In the genomic region with DNA sequence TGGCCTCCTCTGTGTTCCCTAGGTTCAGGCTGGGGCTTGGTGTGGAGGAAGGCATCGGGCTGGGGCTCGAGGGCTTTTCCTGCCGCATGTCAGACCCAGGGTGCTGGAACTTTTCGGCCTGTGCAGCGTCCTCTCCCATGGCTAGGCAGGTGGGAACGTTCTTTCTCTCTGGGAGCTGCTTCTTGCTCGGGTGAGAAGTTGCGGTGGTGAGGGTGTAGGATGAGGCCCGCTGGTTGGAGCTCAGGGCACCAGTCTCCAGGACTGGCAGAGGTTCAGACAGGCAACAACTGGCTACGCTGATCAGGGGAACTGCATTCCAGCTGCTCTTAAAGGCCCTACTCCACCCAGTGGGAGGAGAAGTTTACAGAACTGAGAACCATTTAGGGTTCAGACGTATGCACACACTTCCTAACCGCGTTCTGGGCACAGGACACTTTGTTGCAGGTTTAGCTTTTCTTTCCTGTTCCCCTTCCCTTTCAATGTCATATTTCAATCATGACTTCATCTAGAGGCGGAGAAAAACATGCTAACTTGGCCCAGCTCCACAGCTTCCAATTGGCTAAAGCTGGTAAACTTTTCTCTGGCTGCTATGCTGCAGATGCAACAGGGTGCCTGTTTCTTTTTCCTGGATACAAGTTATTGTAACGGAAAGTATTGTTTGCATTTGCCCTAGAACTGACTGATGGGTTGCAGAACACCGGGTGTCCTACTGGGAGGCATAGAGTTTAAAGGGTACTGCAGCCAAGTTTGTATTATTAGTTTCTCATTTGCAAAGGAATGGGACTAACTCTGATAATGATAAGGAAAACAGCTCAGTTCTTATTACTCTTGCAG, we compare ENCODE assay signal across 10 cellular contexts. TPM values are rescaled to one million over a fixed set of nuclear protein-coding genes. Genes with fewer than 3 reads are reported as not detected.
DNase-seq lines count a peak whose midpoint lies in the region; ATAC-seq and TF ChIP-seq lines count a peak whose summit lies in the region.
"Had no signal": no experiment of that assay in that cellular context is flagged by ENCODE, and none has a peak within 500 bp of the region (broad histone marks: within the 10 kb centered on the region; RNA-seq: fewer than 3 reads in every experiment).

A gene with protein sequence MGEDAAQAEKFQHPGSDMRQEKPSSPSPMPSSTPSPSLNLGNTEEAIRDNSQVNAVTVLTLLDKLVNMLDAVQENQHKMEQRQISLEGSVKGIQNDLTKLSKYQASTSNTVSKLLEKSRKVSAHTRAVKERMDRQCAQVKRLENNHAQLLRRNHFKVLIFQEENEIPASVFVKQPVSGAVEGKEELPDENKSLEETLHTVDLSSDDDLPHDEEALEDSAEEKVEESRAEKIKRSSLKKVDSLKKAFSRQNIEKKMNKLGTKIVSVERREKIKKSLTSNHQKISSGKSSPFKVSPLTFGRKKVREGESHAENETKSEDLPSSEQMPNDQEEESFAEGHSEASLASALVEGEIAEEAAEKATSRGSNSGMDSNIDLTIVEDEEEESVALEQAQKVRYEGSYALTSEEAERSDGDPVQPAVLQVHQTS (minus strand): TSS at position 302 of the 834 bp plus-strand sequence. CDS start 163 bp downstream, at position 139.

- peak; percentile 1 for DNase-seq in activated CD8-positive, alpha-beta T cell treated with anti-CD3 and anti-CD28 coated beads for 36 hours
- DNase-seq in activated CD8-positive, alpha-beta T cell treated with anti-CD3 and anti-CD28 coated beads, Interleukin-2, amount 10 ng/mL, durations not matched to agents 7 days and 5 days: no peak
- DNase-seq in fibroblast of the conjunctiva (ENCODE audit: low read depth): peak; percentile 93
- peak; percentile 48 for DNase-seq in prostate gland (ENCODE audit: low spot score)
- no peak for DNase-seq in 8988T
- DNase-seq in NCI-H748 treated with DMSO at 0.1 percent for 48 hours (lab: John Stamatoyannopoulos, UW): no peak
- DNase-seq: DND-41 had no signal

- no peaks in the 10 kb centered on the region for H3K9me3 ChIP-seq in prostate gland

- peaks cover 30% of the 10 kb centered on the region for H3K27me3 Mint-ChIP-seq in activated CD8-positive, alpha-beta T cell treated with anti-CD3 and anti-CD28 coated beads for 36 hours
- H3K27me3 Mint-ChIP-seq in activated CD8-positive, alpha-beta T cell treated with anti-CD3 and anti-CD28 coated beads, Interleukin-2, amount 10 ng/mL, durations not matched to agents 7 days and 5 days (ENCODE audit: low read depth): peaks cover 41% of the 10 kb centered on the region

- H3K27me3 ChIP-seq in prostate gland (replicated peaks; ENCODE audit: insufficient read depth): no peaks in the 10 kb centered on the region

- peaks cover 3% of the 10 kb centered on the region for H3K4me1 Mint-ChIP-seq in activated CD8-positive, alpha-beta T cell treated with anti-CD3 and anti-CD28 coated beads for 36 hours (ENCODE audit: low read depth)
- no peaks in the 10 kb centered on the region for H3K4me1 Mint-ChIP-seq in activated CD8-positive, alpha-beta T cell treated with anti-CD3 and anti-CD28 coated beads, Interleukin-2, amount 10 ng/mL, durations not matched to agents 7 days and 5 days (ENCODE audit: low read depth)

- POLR2A ChIA-PET in activated CD8-positive, alpha-beta T cell treated with anti-CD3 and anti-CD28 coated beads for 36 hours (lab: Charles Lee): no interaction called here
- POLR2A ChIA-PET in activated CD8-positive, alpha-beta T cell treated with anti-CD3 and anti-CD28 coated beads, Interleukin-2, amount 10 ng/mL, durations not matched to agents 7 days and 5 days (lab: Charles Lee): no interaction called here

- ATAC-seq in activated CD8-positive, alpha-beta T cell treated with anti-CD3 and anti-CD28 coated beads for 36 hours: no peak
- no peak for ATAC-seq in activated CD8-positive, alpha-beta T cell treated with anti-CD3 and anti-CD28 coated beads, Interleukin-2, amount 10 ng/mL, durations not matched to agents 7 days and 5 days
- peak; percentile 90 for ATAC-seq in SK-N-SH treated with all-trans-retinoic acid at 6 μM for 48 hours
- ATAC-seq in HG03571 (IDR thresholded peaks at IDR 0.05; ENCODE audit: unreplicated experiment): no peak

- WGBS in prostate gland: 33% methylated on average over 16 of the region's 16 CpGs

- no peak for TF ChIP-seq POLR2A in prostate gland (IDR thresholded peaks at IDR 0.05)

- no peaks in the 10 kb centered on the region for H3K36me3 ChIP-seq in prostate gland

- peak within 1 kb of the TSS; percentile 24 to 26 for H3K4me3 ChIP-seq in prostate gland

- H3K4me1 ChIP-seq in prostate gland (replicated peaks): no peaks in the 10 kb centered on the region

- no peak within 1 kb of the TSS for H3K27ac Mint-ChIP-seq in activated CD8-positive, alpha-beta T cell treated with anti-CD3 and anti-CD28 coated beads for 36 hours
- H3K27ac Mint-ChIP-seq in activated CD8-positive, alpha-beta T cell treated with anti-CD3 and anti-CD28 coated beads, Interleukin-2, amount 10 ng/mL, durations not matched to agents 7 days and 5 days: no peak within 1 kb of the TSS

- no peaks in the 10 kb centered on the region for H3K36me3 Mint-ChIP-seq in activated CD8-positive, alpha-beta T cell treated with anti-CD3 and anti-CD28 coated beads for 36 hours (ENCODE audit: low read depth)
- H3K36me3 Mint-ChIP-seq in activated CD8-positive, alpha-beta T cell treated with anti-CD3 and anti-CD28 coated beads, Interleukin-2, amount 10 ng/mL, durations not matched to agents 7 days and 5 days (ENCODE audit: low read depth): no peaks in the 10 kb centered on the region

- CTCF ChIA-PET in activated CD8-positive, alpha-beta T cell treated with anti-CD3 and anti-CD28 coated beads for 36 hours (lab: Charles Lee): interaction anchor here (0.9 kb wide), 1 partner anchor 35 kb away, joined by 3 read pairs; no protein-coding TSS in a partner anchor
- CTCF ChIA-PET in activated CD8-positive, alpha-beta T cell treated with anti-CD3 and anti-CD28 coated beads, Interleukin-2, amount 10 ng/mL, durations not matched to agents 7 days and 5 days (lab: Charles Lee): interaction anchor here (1.4 kb wide), 1 partner anchor 8 kb away, joined by 3 read pairs; no protein-coding TSS in a partner anchor

- intact Hi-C loops in activated CD8-positive, alpha-beta T cell treated with anti-CD3 and anti-CD28 coated beads for 36 hours (cut with micrococcal nuclease): no loop called here
- intact Hi-C loops in prostate gland (cut with DNase I): loop anchor here (2.0 to 10.0 kb wide), 2 partner anchors 18 to 278 kb away; no protein-coding TSS in a partner anchor

- no peaks in the 10 kb centered on the region for H3K9me3 Mint-ChIP-seq in activated CD8-positive, alpha-beta T cell treated with anti-CD3 and anti-CD28 coated beads for 36 hours
- H3K9me3 Mint-ChIP-seq in activated CD8-positive, alpha-beta T cell treated with anti-CD3 and anti-CD28 coated beads, Interleukin-2, amount 10 ng/mL, durations not matched to agents 7 days and 5 days (ENCODE audit: insufficient read depth): no peaks in the 10 kb centered on the region

- H3K27ac ChIP-seq in prostate gland: peak within 1 kb of the TSS; percentile 57 to 70
- H3K27ac ChIP-seq: VCaP had no signal

- H3K4me3 Mint-ChIP-seq in activated CD8-positive, alpha-beta T cell treated with anti-CD3 and anti-CD28 coated beads for 36 hours: no peak within 1 kb of the TSS
- no peak within 1 kb of the TSS for H3K4me3 Mint-ChIP-seq in activated CD8-positive, alpha-beta T cell treated with anti-CD3 and anti-CD28 coated beads, Interleukin-2, amount 10 ng/mL, durations not matched to agents 7 days and 5 days

- TF ChIP-seq CTCF in activated CD8-positive, alpha-beta T cell treated with anti-CD3 and anti-CD28 coated beads for 36 hours (IDR thresholded peaks at IDR 0.05): no peak
- no peak for TF ChIP-seq CTCF in prostate gland (IDR thresholded peaks at IDR 0.05)

TF ChIP-seq in SK-N-SH treated with all-trans-retinoic acid at 6 μM for 48 hours, 23 proteins besides CTCF, POLR2A, EP300 and RAD21:
- TF ChIP-seq SNAI2 (CRISPR knock-in tag; IDR thresholded peaks at IDR 0.05): no peak
- TF ChIP-seq ZFP3 (CRISPR knock-in tag; IDR thresholded peaks at IDR 0.05): peak; percentile 88
TF ChIP-seq in SK-N-SH treated with all-trans-retinoic acid at 6 μM for 48 hours: peak in this region for 1.

RNA-seq across cellular contexts. Expression of the gene that starts here (rescaled TPM):
- total RNA-seq in activated CD8-positive, alpha-beta T cell treated with anti-CD3 and anti-CD28 coated beads for 36 hours: not detected
- total RNA-seq in activated CD8-positive, alpha-beta T cell treated with anti-CD3 and anti-CD28 coated beads, Interleukin-2, amount 10 ng/mL, durations not matched to agents 7 days and 5 days: not detected
- 10 to 100 TPM; 24.8 to 27.1 TPM for total RNA-seq in prostate gland

Comparison
In these comparisons a context has a peak if more than half of its experiments do, and no peak if none do; other contexts are left out.
1. RNA of the gene that starts here (total RNA-seq): 24.8 to 27.1 TPM in prostate gland; not detected in activated CD8-positive, alpha-beta T cell treated with anti-CD3 and anti-CD28 coated beads for 36 hours and not detected in activated CD8-positive, alpha-beta T cell treated with anti-CD3 and anti-CD28 coated beads, Interleukin-2, amount 10 ng/mL, durations not matched to agents 7 days and 5 days; every median in the first group is over 10 times any median in the second.
2. Peak in DNase-seq in activated CD8-positive, alpha-beta T cell treated with anti-CD3 and anti-CD28 coated beads for 36 hours; RNA of the gene not detected or under 1 TPM.
3. DNase-seq: peak in fibroblast of the conjunctiva (single experiment) and prostate gland (single experiment); none in activated CD8-positive, alpha-beta T cell treated with anti-CD3 and anti-CD28 coated beads, Interleukin-2, amount 10 ng/mL, durations not matched to agents 7 days and 5 days (single experiment), 8988T (single experiment) and NCI-H748 treated with DMSO at 0.1 percent for 48 hours (single experiment).